Comparison of ENCODE assay signal across 9 cellular contexts in the genomic region with DNA sequence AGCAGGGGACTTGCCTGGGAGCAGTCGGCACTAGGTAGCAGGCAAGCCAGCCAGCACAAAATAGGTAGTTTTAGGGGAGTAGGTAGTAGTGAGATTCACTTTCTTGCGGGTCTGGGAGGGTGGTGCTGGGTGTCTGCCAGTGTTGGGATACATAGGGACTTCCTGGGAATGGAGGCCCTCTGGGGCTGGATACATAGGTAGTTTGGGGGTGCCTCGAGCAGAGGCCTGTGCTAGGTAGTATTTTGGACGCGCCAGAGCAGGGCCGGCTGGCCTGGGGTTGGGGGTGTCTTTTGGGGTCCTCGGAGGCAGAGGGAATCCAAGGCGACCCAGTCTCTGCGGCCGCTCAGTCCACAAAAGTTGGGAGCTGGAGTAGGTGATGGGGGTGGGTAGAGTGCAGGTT. TPM values are rescaled to one million over a fixed set of nuclear protein-coding genes. Genes with fewer than 3 reads are reported as not detected.
DNase-seq lines count a peak whose midpoint lies in the region; ATAC-seq and TF ChIP-seq lines count a peak whose summit lies in the region.
"Had no signal": no experiment of that assay in that cellular context is flagged by ENCODE, and none has a peak within 500 bp of the region (broad histone marks: within the 10 kb centered on the region; RNA-seq: fewer than 3 reads in every experiment).

No MANE protein-coding gene starts in this region.

- H3K4me3 Mint-ChIP-seq in type B pancreatic cell = peak overlapping the region; percentile 94

- ATAC-seq in Right ventricle myocardium inferior = no peak
- no peak for ATAC-seq in HG02884 (IDR thresholded peaks at IDR 0.05; ENCODE audit: unreplicated experiment)

- H3K27me3 ChIP-seq in right atrium auricular region = peaks cover 67 to 90% of the 10 kb centered on the region in 2 donors
- H3K27me3 ChIP-seq in adrenal gland = no peaks in the 10 kb centered on the region
- H3K27me3 ChIP-seq in mucosa of rectum (ENCODE audit: control insufficient read depth in 2 of 2, insufficient read depth in 2 of 2, low read length in 2 of 2) = peaks cover 7 to 14% of the 10 kb centered on the region in 2 donors

- peaks cover 13% of the 10 kb centered on the region for H3K36me3 Mint-ChIP-seq in type B pancreatic cell

- no peak overlapping the region for H3K27ac Mint-ChIP-seq in type B pancreatic cell

- H3K4me3 ChIP-seq in right atrium auricular region (no peak overlapping the region), adrenal gland (no peak overlapping the region), mucosa of rectum (ENCODE audit: low read length in 2 of 2) (peak overlapping the region; percentile 80 to 82)
- H3K4me3 ChIP-seq: lung had no signal

- peaks cover 92% of the 10 kb centered on the region for H3K27me3 Mint-ChIP-seq in type B pancreatic cell

- H3K27ac ChIP-seq in right atrium auricular region (no peak overlapping the region), adrenal gland (peak overlapping the region in 2 of 5 donors; percentile 13 to 91), mucosa of rectum (ENCODE audit: low read depth in 2 of 2, low read length in 2 of 2) (peak overlapping the region in 1 of 2 donors; percentile 99)

- 83 to 89% (median 88%) methylated on average over 9 to 10 of the region's 10 CpGs for WGBS in adrenal gland, 4 donors

- H3K9me3 ChIP-seq in right atrium auricular region = no peaks in the 10 kb centered on the region
- no peaks in the 10 kb centered on the region for H3K9me3 ChIP-seq in adrenal gland (replicated peaks in 1 of 3)
- no peaks in the 10 kb centered on the region for H3K9me3 ChIP-seq in mucosa of rectum (ENCODE audit: control insufficient read depth in 2 of 2, low read length in 2 of 2)

- peak; percentile 32 for DNase-seq in Right ventricle myocardium inferior (ENCODE audit: missing footprints)
- DNase-seq in right atrium auricular region (ENCODE audit: low spot score) = no peak
- peak in 5 of 7 donors; percentile 12 to 50 (median 15) for DNase-seq in adrenal gland
- peak; percentile 39 for DNase-seq in type B pancreatic cell (ENCODE audit: extremely low spot score, unreplicated experiment)
- no peak for DNase-seq in pons (ENCODE audit: low spot score)
- DNase-seq in dedifferentiated amniotic fluid mesenchymal stem cell (ENCODE audit: extremely low spot score) = no peak

- intact Hi-C loops in Right ventricle myocardium inferior (cut with DNase I) = no loop called here
- intact Hi-C loops in adrenal gland (cut with DNase I) = no loop called here

- TF ChIP-seq CTCF in right atrium auricular region (IDR thresholded peaks at IDR 0.05) (no peak), adrenal gland (IDR thresholded peaks at IDR 0.05) (no peak), type B pancreatic cell (conservative IDR thresholded peaks at IDR 0.05) (no peak)

- no peak for TF ChIP-seq POLR2A in adrenal gland (IDR thresholded peaks at IDR 0.05)

- H3K9me3 Mint-ChIP-seq in type B pancreatic cell = peaks cover 5% of the 10 kb centered on the region

- H3K4me1 Mint-ChIP-seq in type B pancreatic cell (ENCODE audit: unreplicated experiment) = peaks cover 28% of the 10 kb centered on the region

- peak overlapping the region; percentile 21 to 79 for H3K9ac ChIP-seq in mucosa of rectum (ENCODE audit: low read depth in 1 of 2, low read length in 2 of 2)

- H3K4me1 ChIP-seq in right atrium auricular region (peaks cover 0 to 55% of the 10 kb centered on the region in 2 donors), adrenal gland (replicated peaks in 1 of 2) (peaks cover 7 to 20% of the 10 kb centered on the region in 2 donors), mucosa of rectum (ENCODE audit: control insufficient read depth in 2 of 2, insufficient read depth in 2 of 2, low read length in 2 of 2) (peaks cover 34 to 35% of the 10 kb centered on the region in 2 donors)

- H3K36me3 ChIP-seq in right atrium auricular region = no peaks in the 10 kb centered on the region
- no peaks in the 10 kb centered on the region for H3K36me3 ChIP-seq in adrenal gland (replicated peaks in 1 of 2)
- no peaks in the 10 kb centered on the region for H3K36me3 ChIP-seq in mucosa of rectum (ENCODE audit: control insufficient read depth in 2 of 2, insufficient read depth in 2 of 2, low read length in 2 of 2)

RNA-seq across cellular contexts. Expression of gene HOXA3, which starts 2.0 kb away (rescaled TPM):
- not detected for total RNA-seq in Right ventricle myocardium inferior
- under 1 TPM; 0.28 to 0.30 TPM for total RNA-seq in right atrium auricular region
- 10 to 100 TPM in 2 of 8 donors, 1 to 10 TPM in 6; 2.3 to 32.7 (median 4.8) TPM for total RNA-seq in adrenal gland
- polyA plus RNA-seq in adrenal gland = 1 to 10 TPM; 1.0 to 3.7 (median 2.8) TPM
- total RNA-seq in type B pancreatic cell (ENCODE audit: low replicate concordance) = 40.5 and 92.8 TPM in 2 replicates

RNA-seq across cellular contexts. Expression of gene HOXA7, which starts 2.1 kb away (rescaled TPM):
- not detected for total RNA-seq in Right ventricle myocardium inferior
- total RNA-seq in right atrium auricular region = not detected
- 10 to 100 TPM; 21.3 to 39.1 (median 24.9) TPM for total RNA-seq in adrenal gland
- 10 to 100 TPM in 2 of 3 donors, 1 to 10 TPM in 1; 9.7 to 25.3 (median 12.4) TPM for polyA plus RNA-seq in adrenal gland
- total RNA-seq in type B pancreatic cell (ENCODE audit: low replicate concordance) = 3.2 and 6.2 TPM in 2 replicates

RNA-seq across cellular contexts. Expression of gene HOXA6, which starts 6.8 kb away (rescaled TPM):
- total RNA-seq in Right ventricle myocardium inferior (not detected), right atrium auricular region (not detected), adrenal gland (10 to 100 TPM in 7 of 8 donors, 1 to 10 TPM in 1; 8.5 to 27.2 (median 16.8) TPM), type B pancreatic cell (ENCODE audit: low replicate concordance) (4.2 and 10.9 TPM in 2 replicates)
- 1 to 10 TPM; 1.3 to 5.6 (median 1.4) TPM for polyA plus RNA-seq in adrenal gland

RNA-seq across cellular contexts. Expression of gene HOXA5, which starts 10.9 kb away (rescaled TPM):
- total RNA-seq in Right ventricle myocardium inferior (not detected), right atrium auricular region (under 1 TPM; 0.24 to 0.96 TPM), adrenal gland (100 to 1,000 TPM in 1 of 8 donors, 10 to 100 TPM in 7; 39.2 to 132 (median 65.7) TPM), type B pancreatic cell (ENCODE audit: low replicate concordance) (55.0 and 77.7 TPM in 2 replicates)
- 10 to 100 TPM; 21.8 to 42.0 (median 25.9) TPM for polyA plus RNA-seq in adrenal gland

RNA-seq across cellular contexts. Expression of gene HOXA9, which starts 11.0 kb away (rescaled TPM):
- not detected for total RNA-seq in Right ventricle myocardium inferior
- total RNA-seq in right atrium auricular region = not detected
- 10 to 100 TPM in 6 of 8 donors, 1 to 10 TPM in 2; 7.7 to 20.1 (median 12.6) TPM for total RNA-seq in adrenal gland
- 10 to 100 TPM in 1 of 3 donors, 1 to 10 TPM in 2; 2.7 to 26.7 (median 4.4) TPM for polyA plus RNA-seq in adrenal gland
- total RNA-seq in type B pancreatic cell (ENCODE audit: low replicate concordance) = 0.67 and 4.1 TPM in 2 replicates

Comparison
In these comparisons a context has a peak if more than half of its experiments do, and no peak if none do; other contexts are left out.
1. DNase-seq: peak in Right ventricle myocardium inferior (single experiment), adrenal gland (5 of 7) and type B pancreatic cell (single experiment); none in right atrium auricular region (single experiment), pons (single experiment) and dedifferentiated amniotic fluid mesenchymal stem cell (single experiment).
2. H3K4me3 ChIP-seq: peak in mucosa of rectum (2 of 2); none in right atrium auricular region (0 of 2) and adrenal gland (0 of 4).